In genomic region chr10:85791846-85792532, GRCh38 we compare ENCODE assay signal across 13 cellular contexts.
DNase-seq lines count a peak whose midpoint lies in the region; ATAC-seq and TF ChIP-seq lines count a peak whose summit lies in the region.
"Had no signal": no experiment of that assay in that cellular context is flagged by ENCODE, and none has a peak within 500 bp of the region (broad histone marks: within the 10 kb centered on the region; RNA-seq: fewer than 3 reads in every experiment).

No MANE protein-coding gene starts in this region.

- H3K4me3 Mint-ChIP-seq in CD8-positive, alpha-beta memory T cell: no peak overlapping the region
- H3K4me3 Mint-ChIP-seq: activated T-cell treated with anti-CD3 and anti-CD28 coated beads, Interleukin-2, amount 50 U/mL, for 24 hours; naive B cell had no signal

- no peaks in the 10 kb centered on the region for H3K9me3 Mint-ChIP-seq in CD8-positive, alpha-beta memory T cell
- H3K9me3 Mint-ChIP-seq: activated T-cell treated with anti-CD3 and anti-CD28 coated beads, Interleukin-2, amount 50 U/mL, for 24 hours had no signal

- no peak overlapping the region for H2AFZ ChIP-seq in neuronal stem cell (ENCODE audit: low read length)

- no peak overlapping the region for H4K91ac ChIP-seq in neuronal stem cell (ENCODE audit: low read depth, low read length, poor library complexity)

- TF ChIP-seq POLR2A in Peyer's patch (IDR thresholded peaks at IDR 0.05): no peak

- no peak overlapping the region for H3K27ac Mint-ChIP-seq in CD8-positive, alpha-beta memory T cell
- H3K27ac Mint-ChIP-seq: activated T-cell treated with anti-CD3 and anti-CD28 coated beads, Interleukin-2, amount 50 U/mL, for 24 hours; naive B cell had no signal

- H3K9me3 ChIP-seq in neuronal stem cell (replicated peaks in 1 of 2; ENCODE audit: control insufficient read depth in 2 of 2, insufficient read depth in 1 of 2, low read depth in 1 of 2, low read length in 2 of 2): no peaks in the 10 kb centered on the region
- H3K9me3 ChIP-seq in CD8-positive, alpha-beta memory T cell (ENCODE audit: low read length): no peaks in the 10 kb centered on the region
- no peaks in the 10 kb centered on the region for H3K9me3 ChIP-seq in Peyer's patch

- H2BK12ac ChIP-seq in neuronal stem cell (ENCODE audit: low read length): no peak overlapping the region

- H3K36me3 ChIP-seq in GM06990 (ENCODE audit: control insufficient read depth, insufficient read depth, low read length) (no peaks in the 10 kb centered on the region), neuronal stem cell (replicated peaks in 1 of 2; ENCODE audit: control insufficient read depth in 2 of 2, insufficient read depth in 2 of 2, low read length in 2 of 2) (no peaks in the 10 kb centered on the region), Peyer's patch (no peaks in the 10 kb centered on the region)
- H3K36me3 ChIP-seq in CD8-positive, alpha-beta memory T cell (ENCODE audit: insufficient read depth, low read length): no peaks in the 10 kb centered on the region

- no peak overlapping the region for H2BK15ac ChIP-seq in neuronal stem cell (ENCODE audit: low read length)

- no peak overlapping the region for H3K4ac ChIP-seq in neuronal stem cell (ENCODE audit: low read length)

- H3K27ac ChIP-seq in dorsolateral prefrontal cortex: peak overlapping the region in 14 of 59 donors; percentile 1 to 56 (median 26)
- no peak overlapping the region for H3K27ac ChIP-seq in neuronal stem cell (replicated peaks; ENCODE audit: low read length)
- no peak overlapping the region for H3K27ac ChIP-seq in CD8-positive, alpha-beta memory T cell (ENCODE audit: low read depth, low read length)
- H3K27ac ChIP-seq in Peyer's patch: no peak overlapping the region

- H3K4me3 ChIP-seq in GM06990 (replicated peaks; ENCODE audit: low read depth, low read length) (no peak overlapping the region), dorsolateral prefrontal cortex (no peak overlapping the region), neuronal stem cell (ENCODE audit: low read length in 2 of 2) (no peak overlapping the region), Peyer's patch (no peak overlapping the region)
- H3K4me3 ChIP-seq in CD8-positive, alpha-beta memory T cell (ENCODE audit: low read length): no peak overlapping the region

- H3K4me2 ChIP-seq in neuronal stem cell (ENCODE audit: insufficient read depth, low read length, poor library complexity, severe bottlenecking): no peak overlapping the region

- no peak for DNase-seq in GM06990 (ENCODE audit: extremely low read depth, insufficient read length)
- DNase-seq in dorsolateral prefrontal cortex: peak in 1 of 10 donors; percentile 58
- DNase-seq in neuronal stem cell (ENCODE audit: low spot score): no peak
- DNase-seq in medulla oblongata (ENCODE audit: extremely low spot score): no peak
- DNase-seq in CD8-positive, alpha-beta memory T cell: no peak
- DNase-seq in Peyer's patch: no peak
- DNase-seq: activated T-cell treated with anti-CD3 and anti-CD28 coated beads, Interleukin-2, amount 50 U/mL, for 24 hours; cerebellar nuclear complex; hippocampal formation; naive B cell; NCI-H510A had no signal

- no peak overlapping the region for H2AK5ac ChIP-seq in neuronal stem cell (ENCODE audit: low read depth, low read length)

- peaks cover 0 to 5% of the 10 kb centered on the region in 2 donors for H3K4me1 ChIP-seq in neuronal stem cell (ENCODE audit: control insufficient read depth in 2 of 2, insufficient read depth in 1 of 2, low read depth in 1 of 2, low read length in 2 of 2)
- no peaks in the 10 kb centered on the region for H3K4me1 ChIP-seq in CD8-positive, alpha-beta memory T cell (ENCODE audit: insufficient read depth, low read length)
- H3K4me1 ChIP-seq in Peyer's patch: no peaks in the 10 kb centered on the region

- no CpG with 5 or more reads among the region's 5 CpGs for WGBS in neuronal stem cell (ENCODE audit: extremely low coverage in 2 of 2, insufficient read length in 2 of 2, insufficient replicate concordance in 1 of 2), 2 donors

- H3K4me1 Mint-ChIP-seq in CD8-positive, alpha-beta memory T cell: peaks cover 0 to 2% (median 0%) of the 10 kb centered on the region in 3 donors
- H3K4me1 Mint-ChIP-seq: naive B cell had no signal

- no peak overlapping the region for H2BK120ac ChIP-seq in neuronal stem cell (ENCODE audit: low read depth, low read length)

- intact Hi-C loops in dorsolateral prefrontal cortex (cut with DNase I): loop anchor here in 1 of 2 donors (5.0 kb wide), 1 partner anchor 585 kb away; no protein-coding TSS in a partner anchor

- no peak overlapping the region for H4K8ac ChIP-seq in neuronal stem cell (ENCODE audit: low read depth, low read length)

- peaks cover 0 to 5% of the 10 kb centered on the region in 2 donors for H3K27me3 Mint-ChIP-seq in CD8-positive, alpha-beta memory T cell
- H3K27me3 Mint-ChIP-seq: activated T-cell treated with anti-CD3 and anti-CD28 coated beads, Interleukin-2, amount 50 U/mL, for 24 hours had no signal

- ATAC-seq in GM18511 (IDR thresholded peaks at IDR 0.05; ENCODE audit: unreplicated experiment): no peak

- H2BK5ac ChIP-seq in neuronal stem cell (ENCODE audit: low read length): no peak overlapping the region

- POLR2A ChIA-PET in CD8-positive, alpha-beta memory T cell (lab: Charles Lee): no interaction called here

- H3K18ac ChIP-seq in neuronal stem cell (ENCODE audit: low read length): peak overlapping the region; percentile 16

- CTCF ChIA-PET in CD8-positive, alpha-beta memory T cell (lab: Charles Lee): no interaction called here

- TF ChIP-seq CTCF in GM06990 (IDR thresholded peaks at IDR 0.05; ENCODE audit: insufficient read depth, low read length, poor library complexity, severe bottlenecking) (peak; percentile 27), LNCAP (IDR thresholded peaks at IDR 0.05) (peak; percentile 7; the same call in 1 of the 2 replicates), dorsolateral prefrontal cortex (IDR thresholded peaks at IDR 0.05 in 54 of 56, conservative IDR thresholded peaks at IDR 0.05 in 2 of 56; ENCODE audit: low read depth in 1 of 56, partially characterized antibody in 56 of 56) (peak in 51 of 56 donors; percentile 13 to 61 (median 45)), Peyer's patch (IDR thresholded peaks at IDR 0.05) (no peak)

- H3K36me3 Mint-ChIP-seq in CD8-positive, alpha-beta memory T cell: no peaks in the 10 kb centered on the region
- H3K36me3 Mint-ChIP-seq: naive B cell had no signal

- no peaks in the 10 kb centered on the region for H3K79me1 ChIP-seq in neuronal stem cell (ENCODE audit: low read depth, low read length)

- no peak overlapping the region for H3K9ac ChIP-seq in neuronal stem cell (ENCODE audit: low read depth, low read length, poor library complexity)

- no peaks in the 10 kb centered on the region for H3K27me3 ChIP-seq in GM06990 (replicated peaks; ENCODE audit: control insufficient read depth, insufficient read depth, low read length)
- H3K27me3 ChIP-seq in dorsolateral prefrontal cortex: no peaks in the 10 kb centered on the region
- H3K27me3 ChIP-seq in neuronal stem cell (ENCODE audit: control insufficient read depth in 3 of 3, insufficient read depth in 3 of 3, low read depth in 1 of 3, low read length in 3 of 3): no peaks in the 10 kb centered on the region
- H3K27me3 ChIP-seq in CD8-positive, alpha-beta memory T cell (ENCODE audit: insufficient read depth, low read length, poor library complexity, severe bottlenecking): no peaks in the 10 kb centered on the region
- H3K27me3 ChIP-seq in Peyer's patch: no peaks in the 10 kb centered on the region

- no peak overlapping the region for H3K14ac ChIP-seq in neuronal stem cell (ENCODE audit: low read length)

- no peak overlapping the region for H3K23ac ChIP-seq in neuronal stem cell (ENCODE audit: low read depth, low read length, poor library complexity)

Comparison
In these comparisons a context has a peak if more than half of its experiments do, and no peak if none do; other contexts are left out.
1. CTCF ChIP-seq: peak in GM06990 (single experiment), LNCAP (single experiment) and dorsolateral prefrontal cortex (51 of 56); none in Peyer's patch (0 of 6).